ENCODE assay signal across 1 cellular context in genomic region chr2:211503856-211504255, GRCh38.
TF ChIP-seq lines count a peak whose summit lies in the region.

No MANE protein-coding gene starts in this region.

TF ChIP-seq in HCT116, 20 proteins besides CTCF, POLR2A, EP300 and RAD21 (continued from another document):
- TF ChIP-seq REST (IDR thresholded peaks at IDR 0.05; ENCODE audit: low read depth) (no peak), SRF (IDR thresholded peaks at IDR 0.05; ENCODE audit: low read depth) (no peak), CBX3 (IDR thresholded peaks at IDR 0.05; ENCODE audit: low read depth) (no peak), YY1 (IDR thresholded peaks at IDR 0.05; ENCODE audit: extremely low read depth, insufficient replicate concordance, low read depth, low read length) (no peak), POLR2AphosphoS5 (IDR thresholded peaks at IDR 0.05; ENCODE audit: low read depth, low read length) (no peak), SP1 (IDR thresholded peaks at IDR 0.05; ENCODE audit: low read depth) (no peak), JUND (IDR thresholded peaks at IDR 0.05) (no peak), TCF7L2 (IDR thresholded peaks at IDR 0.05; ENCODE audit: borderline replicate concordance, extremely low read depth, insufficient read depth, insufficient read length) (no peak), ZNF274 (IDR thresholded peaks at IDR 0.05; ENCODE audit: low read depth, low read length) (no peak), ZFX (IDR thresholded peaks at IDR 0.05) (no peak), EZH2 (IDR thresholded peaks at IDR 0.05) (no peak)
- TF ChIP-seq, protein P1, sequence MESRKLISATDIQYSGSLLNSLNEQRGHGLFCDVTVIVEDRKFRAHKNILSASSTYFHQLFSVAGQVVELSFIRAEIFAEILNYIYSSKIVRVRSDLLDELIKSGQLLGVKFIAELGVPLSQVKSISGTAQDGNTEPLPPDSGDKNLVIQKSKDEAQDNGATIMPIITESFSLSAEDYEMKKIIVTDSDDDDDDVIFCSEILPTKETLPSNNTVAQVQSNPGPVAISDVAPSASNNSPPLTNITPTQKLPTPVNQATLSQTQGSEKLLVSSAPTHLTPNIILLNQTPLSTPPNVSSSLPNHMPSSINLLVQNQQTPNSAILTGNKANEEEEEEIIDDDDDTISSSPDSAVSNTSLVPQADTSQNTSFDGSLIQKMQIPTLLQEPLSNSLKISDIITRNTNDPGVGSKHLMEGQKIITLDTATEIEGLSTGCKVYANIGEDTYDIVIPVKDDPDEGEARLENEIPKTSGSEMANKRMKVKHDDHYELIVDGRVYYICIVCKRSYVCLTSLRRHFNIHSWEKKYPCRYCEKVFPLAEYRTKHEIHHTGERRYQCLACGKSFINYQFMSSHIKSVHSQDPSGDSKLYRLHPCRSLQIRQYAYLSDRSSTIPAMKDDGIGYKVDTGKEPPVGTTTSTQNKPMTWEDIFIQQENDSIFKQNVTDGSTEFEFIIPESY (IDR thresholded peaks at IDR 0.05; ENCODE audit: extremely low read depth, insufficient replicate concordance, low read length), result no peak
- TF ChIP-seq, protein P2, sequence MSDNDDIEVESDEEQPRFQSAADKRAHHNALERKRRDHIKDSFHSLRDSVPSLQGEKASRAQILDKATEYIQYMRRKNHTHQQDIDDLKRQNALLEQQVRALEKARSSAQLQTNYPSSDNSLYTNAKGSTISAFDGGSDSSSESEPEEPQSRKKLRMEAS (IDR thresholded peaks at IDR 0.05), result no peak
